In the genomic region with DNA sequence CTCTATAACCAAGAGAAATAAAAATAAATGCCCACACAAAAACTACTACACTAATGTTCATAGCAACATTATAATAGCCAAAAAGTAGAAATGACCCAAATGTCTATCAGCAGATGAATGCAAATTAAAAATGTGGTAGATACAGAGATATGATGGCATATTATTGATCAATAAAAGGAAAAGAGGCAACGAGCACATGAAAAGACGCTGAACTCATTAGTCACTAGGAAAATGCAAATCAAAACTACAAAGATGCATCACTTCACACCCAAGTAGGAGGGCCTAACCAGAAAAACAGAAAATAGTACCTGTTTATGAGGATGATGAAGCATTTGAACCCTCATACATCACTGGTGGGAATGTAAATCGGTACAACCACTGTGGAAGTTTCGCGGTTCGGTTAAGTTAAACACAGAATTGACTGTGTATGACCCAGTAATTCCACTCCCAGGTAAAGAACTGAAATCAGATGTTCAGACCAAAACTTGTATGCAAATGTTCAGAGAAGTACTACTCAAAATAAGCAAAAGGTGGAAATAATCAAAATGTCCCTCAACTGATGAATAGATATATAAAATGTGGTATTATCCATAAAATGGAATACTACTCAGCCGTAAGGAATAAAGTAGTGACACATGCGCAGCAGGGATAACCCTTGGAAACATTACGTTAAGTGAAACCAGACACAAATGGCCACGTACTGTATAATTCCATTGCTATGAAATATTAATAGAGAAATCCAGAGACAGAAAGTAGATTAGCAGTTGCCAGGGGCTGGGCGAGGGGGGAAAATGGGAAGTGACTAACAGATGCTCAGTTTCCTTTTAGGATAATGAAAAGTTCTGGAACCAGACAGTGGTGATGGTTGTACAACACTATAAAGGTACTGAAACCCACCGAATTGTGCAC, we compare ENCODE assay signal across 1 cellular context.
A peak's percentile ranks its signal among the peaks of the same experiment; 100 is the strongest.
TF ChIP-seq lines count a peak whose summit lies in the region.

No MANE protein-coding gene starts in this region.

TF ChIP-seq in K562, 482 proteins besides CTCF, POLR2A, EP300 and RAD21 (continued from another document):
- TF ChIP-seq, protein P1, sequence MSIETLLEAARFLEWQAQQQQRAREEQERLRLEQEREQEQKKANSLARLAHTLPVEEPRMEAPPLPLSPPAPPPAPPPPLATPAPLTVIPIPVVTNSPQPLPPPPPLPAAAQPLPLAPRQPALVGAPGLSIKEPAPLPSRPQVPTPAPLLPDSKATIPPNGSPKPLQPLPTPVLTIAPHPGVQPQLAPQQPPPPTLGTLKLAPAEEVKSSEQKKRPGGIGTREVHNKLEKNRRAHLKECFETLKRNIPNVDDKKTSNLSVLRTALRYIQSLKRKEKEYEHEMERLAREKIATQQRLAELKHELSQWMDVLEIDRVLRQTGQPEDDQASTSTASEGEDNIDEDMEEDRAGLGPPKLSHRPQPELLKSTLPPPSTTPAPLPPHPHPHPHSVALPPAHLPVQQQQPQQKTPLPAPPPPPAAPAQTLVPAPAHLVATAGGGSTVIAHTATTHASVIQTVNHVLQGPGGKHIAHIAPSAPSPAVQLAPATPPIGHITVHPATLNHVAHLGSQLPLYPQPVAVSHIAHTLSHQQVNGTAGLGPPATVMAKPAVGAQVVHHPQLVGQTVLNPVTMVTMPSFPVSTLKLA (conservative IDR thresholded peaks at IDR 0.05) = 0 out of 4 replicates have a peak, but pooled peaks of 1 of the 2 experiments have one; percentile 32
- TF ChIP-seq NFE2 (IDR thresholded peaks at IDR 0.05; ENCODE audit: low read depth) (0 out of 2 replicates have a peak, but pooled peaks have one; percentile 6), ZNF146 (CRISPR knock-in tag; IDR thresholded peaks at IDR 0.05; ENCODE audit: unreplicated experiment) (peak; percentile 86), RBM25 (IDR thresholded peaks at IDR 0.05; ENCODE audit: low read depth, low read length, severe bottlenecking) (peak; percentile 29), CHD1 (IDR thresholded peaks at IDR 0.05; ENCODE audit: low read length) (peak; percentile 9), NFYB (IDR thresholded peaks at IDR 0.05; ENCODE audit: extremely low read depth, insufficient read length) (no peak), NRF1 (conservative IDR thresholded peaks at IDR 0.05 in 1 of 2, IDR thresholded peaks at IDR 0.05 in 1 of 2) (peak; percentile 87 to 89), SPI1 (IDR thresholded peaks at IDR 0.05; ENCODE audit: borderline replicate concordance, low read depth, low read length) (peak; percentile 88), RAD51 (IDR thresholded peaks at IDR 0.05; ENCODE audit: borderline replicate concordance, low read depth) (no peak), SIX5 (IDR thresholded peaks at IDR 0.05; ENCODE audit: borderline replicate concordance in 1 of 2, insufficient read depth in 1 of 2, low read depth in 1 of 2, low read length in 2 of 2) (no peak), RBBP5 (IDR thresholded peaks at IDR 0.05; ENCODE audit: borderline replicate concordance, insufficient read depth, low read length, poor library complexity, severe bottlenecking) (peak; percentile 22), NFIX (CRISPR knock-in tag; IDR thresholded peaks at IDR 0.05; ENCODE audit: low read depth) (no peak), SUPT5H (IDR thresholded peaks at IDR 0.05) (0 out of 2 replicates have a peak, but pooled peaks have one; percentile 8), LARP7 (IDR thresholded peaks at IDR 0.05) (0 out of 2 replicates have a peak, but pooled peaks have one; percentile 5), HDAC3 (IDR thresholded peaks at IDR 0.05; ENCODE audit: borderline replicate concordance, partially characterized antibody) (peak; percentile 22), ZSCAN29 (IDR thresholded peaks at IDR 0.05) (peak; percentile 13; the same call in 1 of the 2 replicates), ZNF311 (CRISPR knock-in tag; IDR thresholded peaks at IDR 0.05) (no peak), TSC22D4 (tag; IDR thresholded peaks at IDR 0.05) (no peak), ZNF766 (CRISPR knock-in tag; conservative IDR thresholded peaks at IDR 0.05) (0 out of 2 replicates have a peak, but pooled peaks have one; percentile 16), ARNT (IDR thresholded peaks at IDR 0.05) (0 out of 4 replicates have a peak, but pooled peaks of 1 of the 2 experiments have one; percentile 13), CHD4 (IDR thresholded peaks at IDR 0.05; ENCODE audit: insufficient read depth, insufficient replicate concordance, low read depth, low read length, poor library complexity, severe bottlenecking) (peak; percentile 49)
- TF ChIP-seq, protein P2, sequence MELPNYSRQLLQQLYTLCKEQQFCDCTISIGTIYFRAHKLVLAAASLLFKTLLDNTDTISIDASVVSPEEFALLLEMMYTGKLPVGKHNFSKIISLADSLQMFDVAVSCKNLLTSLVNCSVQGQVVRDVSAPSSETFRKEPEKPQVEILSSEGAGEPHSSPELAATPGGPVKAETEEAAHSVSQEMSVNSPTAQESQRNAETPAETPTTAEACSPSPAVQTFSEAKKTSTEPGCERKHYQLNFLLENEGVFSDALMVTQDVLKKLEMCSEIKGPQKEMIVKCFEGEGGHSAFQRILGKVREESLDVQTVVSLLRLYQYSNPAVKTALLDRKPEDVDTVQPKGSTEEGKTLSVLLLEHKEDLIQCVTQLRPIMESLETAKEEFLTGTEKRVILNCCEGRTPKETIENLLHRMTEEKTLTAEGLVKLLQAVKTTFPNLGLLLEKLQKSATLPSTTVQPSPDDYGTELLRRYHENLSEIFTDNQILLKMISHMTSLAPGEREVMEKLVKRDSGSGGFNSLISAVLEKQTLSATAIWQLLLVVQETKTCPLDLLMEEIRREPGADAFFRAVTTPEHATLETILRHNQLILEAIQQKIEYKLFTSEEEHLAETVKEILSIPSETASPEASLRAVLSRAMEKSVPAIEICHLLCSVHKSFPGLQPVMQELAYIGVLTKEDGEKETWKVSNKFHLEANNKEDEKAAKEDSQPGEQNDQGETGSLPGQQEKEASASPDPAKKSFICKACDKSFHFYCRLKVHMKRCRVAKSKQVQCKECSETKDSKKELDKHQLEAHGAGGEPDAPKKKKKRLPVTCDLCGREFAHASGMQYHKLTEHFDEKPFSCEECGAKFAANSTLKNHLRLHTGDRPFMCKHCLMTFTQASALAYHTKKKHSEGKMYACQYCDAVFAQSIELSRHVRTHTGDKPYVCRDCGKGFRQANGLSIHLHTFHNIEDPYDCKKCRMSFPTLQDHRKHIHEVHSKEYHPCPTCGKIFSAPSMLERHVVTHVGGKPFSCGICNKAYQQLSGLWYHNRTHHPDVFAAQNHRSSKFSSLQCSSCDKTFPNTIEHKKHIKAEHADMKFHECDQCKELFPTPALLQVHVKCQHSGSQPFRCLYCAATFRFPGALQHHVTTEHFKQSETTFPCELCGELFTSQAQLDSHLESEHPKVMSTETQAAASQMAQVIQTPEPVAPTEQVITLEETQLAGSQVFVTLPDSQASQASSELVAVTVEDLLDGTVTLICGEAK (IDR thresholded peaks at IDR 0.05) = peak; percentile 6; the same call in 1 of the 2 replicates
- TF ChIP-seq, protein P2 (CRISPR knock-in tag; IDR thresholded peaks at IDR 0.05) = no peak
- TF ChIP-seq, protein P3, sequence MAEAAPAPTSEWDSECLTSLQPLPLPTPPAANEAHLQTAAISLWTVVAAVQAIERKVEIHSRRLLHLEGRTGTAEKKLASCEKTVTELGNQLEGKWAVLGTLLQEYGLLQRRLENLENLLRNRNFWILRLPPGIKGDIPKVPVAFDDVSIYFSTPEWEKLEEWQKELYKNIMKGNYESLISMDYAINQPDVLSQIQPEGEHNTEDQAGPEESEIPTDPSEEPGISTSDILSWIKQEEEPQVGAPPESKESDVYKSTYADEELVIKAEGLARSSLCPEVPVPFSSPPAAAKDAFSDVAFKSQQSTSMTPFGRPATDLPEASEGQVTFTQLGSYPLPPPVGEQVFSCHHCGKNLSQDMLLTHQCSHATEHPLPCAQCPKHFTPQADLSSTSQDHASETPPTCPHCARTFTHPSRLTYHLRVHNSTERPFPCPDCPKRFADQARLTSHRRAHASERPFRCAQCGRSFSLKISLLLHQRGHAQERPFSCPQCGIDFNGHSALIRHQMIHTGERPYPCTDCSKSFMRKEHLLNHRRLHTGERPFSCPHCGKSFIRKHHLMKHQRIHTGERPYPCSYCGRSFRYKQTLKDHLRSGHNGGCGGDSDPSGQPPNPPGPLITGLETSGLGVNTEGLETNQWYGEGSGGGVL (CRISPR knock-in tag; IDR thresholded peaks at IDR 0.05) = no peak
- TF ChIP-seq, protein P4, sequence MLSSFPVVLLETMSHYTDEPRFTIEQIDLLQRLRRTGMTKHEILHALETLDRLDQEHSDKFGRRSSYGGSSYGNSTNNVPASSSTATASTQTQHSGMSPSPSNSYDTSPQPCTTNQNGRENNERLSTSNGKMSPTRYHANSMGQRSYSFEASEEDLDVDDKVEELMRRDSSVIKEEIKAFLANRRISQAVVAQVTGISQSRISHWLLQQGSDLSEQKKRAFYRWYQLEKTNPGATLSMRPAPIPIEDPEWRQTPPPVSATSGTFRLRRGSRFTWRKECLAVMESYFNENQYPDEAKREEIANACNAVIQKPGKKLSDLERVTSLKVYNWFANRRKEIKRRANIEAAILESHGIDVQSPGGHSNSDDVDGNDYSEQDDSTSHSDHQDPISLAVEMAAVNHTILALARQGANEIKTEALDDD (IDR thresholded peaks at IDR 0.05) = 0 out of 2 replicates have a peak, but pooled peaks have one; percentile 8
- TF ChIP-seq, protein P5, sequence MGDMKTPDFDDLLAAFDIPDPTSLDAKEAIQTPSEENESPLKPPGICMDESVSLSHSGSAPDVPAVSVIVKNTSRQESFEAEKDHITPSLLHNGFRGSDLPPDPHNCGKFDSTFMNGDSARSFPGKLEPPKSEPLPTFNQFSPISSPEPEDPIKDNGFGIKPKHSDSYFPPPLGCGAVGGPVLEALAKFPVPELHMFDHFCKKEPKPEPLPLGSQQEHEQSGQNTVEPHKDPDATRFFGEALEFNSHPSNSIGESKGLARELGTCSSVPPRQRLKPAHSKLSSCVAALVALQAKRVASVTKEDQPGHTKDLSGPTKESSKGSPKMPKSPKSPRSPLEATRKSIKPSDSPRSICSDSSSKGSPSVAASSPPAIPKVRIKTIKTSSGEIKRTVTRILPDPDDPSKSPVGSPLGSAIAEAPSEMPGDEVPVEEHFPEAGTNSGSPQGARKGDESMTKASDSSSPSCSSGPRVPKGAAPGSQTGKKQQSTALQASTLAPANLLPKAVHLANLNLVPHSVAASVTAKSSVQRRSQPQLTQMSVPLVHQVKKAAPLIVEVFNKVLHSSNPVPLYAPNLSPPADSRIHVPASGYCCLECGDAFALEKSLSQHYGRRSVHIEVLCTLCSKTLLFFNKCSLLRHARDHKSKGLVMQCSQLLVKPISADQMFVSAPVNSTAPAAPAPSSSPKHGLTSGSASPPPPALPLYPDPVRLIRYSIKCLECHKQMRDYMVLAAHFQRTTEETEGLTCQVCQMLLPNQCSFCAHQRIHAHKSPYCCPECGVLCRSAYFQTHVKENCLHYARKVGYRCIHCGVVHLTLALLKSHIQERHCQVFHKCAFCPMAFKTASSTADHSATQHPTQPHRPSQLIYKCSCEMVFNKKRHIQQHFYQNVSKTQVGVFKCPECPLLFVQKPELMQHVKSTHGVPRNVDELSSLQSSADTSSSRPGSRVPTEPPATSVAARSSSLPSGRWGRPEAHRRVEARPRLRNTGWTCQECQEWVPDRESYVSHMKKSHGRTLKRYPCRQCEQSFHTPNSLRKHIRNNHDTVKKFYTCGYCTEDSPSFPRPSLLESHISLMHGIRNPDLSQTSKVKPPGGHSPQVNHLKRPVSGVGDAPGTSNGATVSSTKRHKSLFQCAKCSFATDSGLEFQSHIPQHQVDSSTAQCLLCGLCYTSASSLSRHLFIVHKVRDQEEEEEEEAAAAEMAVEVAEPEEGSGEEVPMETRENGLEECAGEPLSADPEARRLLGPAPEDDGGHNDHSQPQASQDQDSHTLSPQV (IDR thresholded peaks at IDR 0.05) = 0 out of 2 replicates have a peak, but pooled peaks have one; percentile 32
